8 cellular contexts compared by ENCODE assay signal in genomic region chr1:27522148-27522859, GRCh38. TPM values are rescaled to one million over a fixed set of nuclear protein-coding genes. Genes with fewer than 3 reads are reported as not detected.
DNase-seq lines count a peak whose midpoint lies in the region; ATAC-seq, FAIRE-seq and TF ChIP-seq lines count a peak whose summit lies in the region.

No MANE protein-coding gene starts in this region.

- peak overlapping the region; percentile 55 for H2AFZ ChIP-seq in endothelial cell of umbilical vein (ENCODE audit: low read depth, low read length)

- TF ChIP-seq POLR2A in endothelial cell of umbilical vein (IDR thresholded peaks at IDR 0.05; ENCODE audit: low read depth, low read length) (no peak), GM12892 (IDR thresholded peaks at IDR 0.05; ENCODE audit: low read depth, low read length) (no peak)

- no peak overlapping the region for H3K4me2 ChIP-seq in endothelial cell of umbilical vein (ENCODE audit: insufficient read depth, low read length)

- H3K9ac ChIP-seq in endothelial cell of umbilical vein (replicated peaks; ENCODE audit: extremely low read depth, insufficient read depth, low read length) (no peak overlapping the region), skeletal muscle tissue (ENCODE audit: low read depth in 1 of 3, low read length in 3 of 3) (peak overlapping the region; percentile 40 to 79 (median 52))

- H3K9me3 ChIP-seq in endothelial cell of umbilical vein (replicated peaks; ENCODE audit: control insufficient read depth, insufficient read depth, low read length): no peaks in the 10 kb centered on the region
- H3K9me3 ChIP-seq in skeletal muscle tissue (ENCODE audit: control insufficient read depth in 3 of 3, low read length in 3 of 3): no peaks in the 10 kb centered on the region

- H3K9me1 ChIP-seq in endothelial cell of umbilical vein (replicated peaks; ENCODE audit: control insufficient read depth, extremely low read depth, insufficient read depth, low read length): no peaks in the 10 kb centered on the region

- DNase-seq in NCI-H2171 (lab: John Stamatoyannopoulos, UW) (peak; percentile 88), endothelial cell of umbilical vein (ENCODE audit: low read depth, low spot score) (peak; percentile 27), GM12892 (ENCODE audit: insufficient read length) (no peak), frontal cortex (ENCODE audit: low spot score in 2 of 2) (no peak), H4 (ENCODE audit: low spot score) (no peak)
- DNase-seq in activated CD8-positive, alpha-beta memory T cell treated with anti-CD3 and anti-CD28 coated beads for 24 hours: peak; percentile 89

- no TSS peak for BruUV-seq in endothelial cell of umbilical vein (replicated peaks; lab: Mats Ljungman, UMichigan)

- H3K36me3 ChIP-seq in endothelial cell of umbilical vein (ENCODE audit: control insufficient read depth in 2 of 2, extremely low read depth in 1 of 2, insufficient read depth in 2 of 2, low read length in 2 of 2) (no peaks in the 10 kb centered on the region), skeletal muscle tissue (ENCODE audit: control insufficient read depth in 3 of 3, insufficient read depth in 3 of 3, low read length in 3 of 3) (no peaks in the 10 kb centered on the region)

- POLR2A ChIA-PET in endothelial cell of umbilical vein (lab: Charles Lee): no interaction called here

- no peak overlapping the region for H3K27ac ChIP-seq in endothelial cell of umbilical vein (ENCODE audit: insufficient read depth, low read depth, low read length)
- peak overlapping the region; percentile 93 for H3K27ac ChIP-seq in skeletal muscle tissue (ENCODE audit: low read depth, low read length)

- intact Hi-C loops in endothelial cell of umbilical vein (cut with micrococcal nuclease): no loop called here

- H4K20me1 ChIP-seq in endothelial cell of umbilical vein (replicated peaks; ENCODE audit: control insufficient read depth, extremely low read depth, insufficient read depth, low read length): no peaks in the 10 kb centered on the region

- FAIRE-seq in endothelial cell of umbilical vein (lab: Jason Lieb, UNC): peak; percentile 8
- no peak for FAIRE-seq in GM12892 (lab: Jason Lieb, UNC)
- no peak for FAIRE-seq in frontal cortex (lab: Jason Lieb, UNC)

- H3K4me3 ChIP-seq in endothelial cell of umbilical vein (replicated peaks in 1 of 3; ENCODE audit: insufficient read depth in 1 of 3, low read depth in 1 of 3, low read length in 3 of 3): no peak overlapping the region
- H3K4me3 ChIP-seq in skeletal muscle tissue (ENCODE audit: low read length in 3 of 3): peak overlapping the region; percentile 56 to 68 (median 66)

- CTCF ChIA-PET in endothelial cell of umbilical vein (lab: Charles Lee): interaction anchor here (0.6 to 2.1 kb wide), 13 partner anchors 8 to 222 kb away, joined by 3 to 7 read pairs (median 3); partner anchors contain the start of gene WASF2

- H3K4me1 ChIP-seq in endothelial cell of umbilical vein (ENCODE audit: control insufficient read depth, extremely low read depth, insufficient read depth, low read length) (peaks cover 13% of the 10 kb centered on the region), skeletal muscle tissue (ENCODE audit: control insufficient read depth in 3 of 3, insufficient read depth in 3 of 3, low read length in 3 of 3) (peaks cover 83 to 91% (median 87%) of the 10 kb centered on the region in 3 donors)

- no peaks in the 10 kb centered on the region for H3K79me2 ChIP-seq in endothelial cell of umbilical vein (ENCODE audit: control insufficient read depth, insufficient read depth, low read length)

- TF ChIP-seq CTCF in endothelial cell of umbilical vein (IDR thresholded peaks at IDR 0.05; ENCODE audit: extremely low read depth in 1 of 2, insufficient read depth in 1 of 2, low read depth in 1 of 2, low read length in 2 of 2): no peak

- no peaks in the 10 kb centered on the region for H3K27me3 ChIP-seq in endothelial cell of umbilical vein (ENCODE audit: control insufficient read depth in 2 of 2, insufficient read depth in 2 of 2, low read length in 2 of 2)
- H3K27me3 ChIP-seq in skeletal muscle tissue (ENCODE audit: control insufficient read depth in 3 of 3, insufficient read depth in 3 of 3, low read length in 3 of 3): no peaks in the 10 kb centered on the region

- dilution Hi-C loops in endothelial cell of umbilical vein (cut with MboI; ENCODE audit: extremely low pct_ligation_motif_present, low sequenced_read_pairs): no loop called here

- no peak for ATAC-seq in GM21825 (IDR thresholded peaks at IDR 0.05; ENCODE audit: unreplicated experiment)

TF ChIP-seq in endothelial cell of umbilical vein, 7 proteins besides CTCF, POLR2A, EP300 and RAD21:
- TF ChIP-seq MYC (IDR thresholded peaks at IDR 0.05; ENCODE audit: low read depth, low read length): no peak
- TF ChIP-seq EZH2 (IDR thresholded peaks at IDR 0.05; ENCODE audit: borderline replicate concordance, low read depth, low read length, severe bottlenecking): no peak
- no peak for TF ChIP-seq POLR2AphosphoS5 (IDR thresholded peaks at IDR 0.05; ENCODE audit: insufficient read depth, low read depth, low read length)
- TF ChIP-seq MAX (IDR thresholded peaks at IDR 0.05; ENCODE audit: insufficient read depth, insufficient read length): no peak
- TF ChIP-seq JUN (IDR thresholded peaks at IDR 0.05; ENCODE audit: borderline replicate concordance, insufficient read depth, insufficient read length, low read depth): no peak
- no peak for TF ChIP-seq GATA2 (IDR thresholded peaks at IDR 0.05; ENCODE audit: insufficient read depth, insufficient read length, low read depth, low read length)
- TF ChIP-seq FOS (IDR thresholded peaks at IDR 0.05; ENCODE audit: borderline replicate concordance, insufficient read depth, low read length): no peak

RNA-seq across cellular contexts. Expression of gene WASF2, which starts 32.3 kb away (rescaled TPM):
- 169 and 172 TPM in 2 replicates for total RNA-seq in endothelial cell of umbilical vein
- 75.3 and 76.9 TPM in 2 replicates for polyA plus RNA-seq in endothelial cell of umbilical vein
- polyA plus RNA-seq in endothelial cell of umbilical vein (2011; cell fraction: cytosol; rRNA removed): 78.3 and 83.2 TPM in 2 replicates
- polyA plus RNA-seq in endothelial cell of umbilical vein (2011; cell fraction: nucleus; rRNA removed): 87.5 and 93.8 TPM in 2 replicates
- 61.5 and 65.7 TPM in 2 replicates for polyA plus RNA-seq in endothelial cell of umbilical vein (2012)
- polyA minus RNA-seq in endothelial cell of umbilical vein: 104 and 109 TPM in 2 replicates
- polyA minus RNA-seq in endothelial cell of umbilical vein (2011; cell fraction: cytosol; rRNA and poly(A)+ RNA removed): 33.6 TPM
- 64.5 and 67.0 TPM in 2 replicates for polyA minus RNA-seq in endothelial cell of umbilical vein (2011; cell fraction: nucleus; rRNA and poly(A)+ RNA removed)
- total RNA-seq in skeletal muscle tissue: 25.6 TPM
- 50.0 TPM for polyA plus RNA-seq in GM12892 (2012; ENCODE audit: missing spikeins)
- 4.5 TPM for total RNA-seq in frontal cortex
- 7.9 and 9.5 TPM in 2 replicates for total RNA-seq in H4 (2014; rRNA removed; shearing (Covaris generic))

Comparison
In these comparisons a context has a peak if more than half of its experiments do, and no peak if none do; other contexts are left out.
1. DNase-seq: peak in NCI-H2171 (single experiment), activated CD8-positive, alpha-beta memory T cell treated with anti-CD3 and anti-CD28 coated beads for 24 hours (single experiment) and endothelial cell of umbilical vein (single experiment); none in GM12892 (single experiment), frontal cortex (0 of 2) and H4 (single experiment).
2. H3K4me3 ChIP-seq: peak in skeletal muscle tissue (3 of 3); none in endothelial cell of umbilical vein (0 of 3).